21 cellular contexts compared by ENCODE assay signal in the genomic region with DNA sequence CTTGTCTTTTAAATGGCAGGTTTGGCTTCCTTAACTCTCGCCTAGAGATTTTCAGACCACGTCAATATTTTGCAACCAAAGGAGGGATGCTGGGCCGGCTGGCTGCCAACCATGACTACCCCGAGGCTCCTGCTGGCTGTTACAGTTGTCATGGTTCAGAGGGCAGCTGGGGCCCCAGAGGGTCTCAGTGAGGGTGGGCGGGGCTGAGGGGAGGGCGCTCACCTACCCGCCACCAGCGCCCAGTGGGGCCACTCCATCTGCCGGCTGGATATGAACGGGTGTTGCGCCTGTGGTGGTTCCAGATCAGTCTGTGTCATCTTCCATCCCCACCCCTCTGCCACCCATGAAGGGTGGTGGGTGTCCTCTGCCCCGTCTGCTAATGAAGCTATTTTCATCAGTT. TPM values are rescaled to one million over a fixed set of nuclear protein-coding genes. Genes with fewer than 3 reads are reported as not detected.
DNase-seq lines count a peak whose midpoint lies in the region; ATAC-seq and TF ChIP-seq lines count a peak whose summit lies in the region.
"Had no signal": no experiment of that assay in that cellular context is flagged by ENCODE, and none has a peak within 500 bp of the region (broad histone marks: within the 10 kb centered on the region; RNA-seq: fewer than 3 reads in every experiment).

No MANE protein-coding gene starts in this region.

- ATAC-seq in activated B cell treated with CpG ODN at 0.5 μM for 24 hours (ENCODE audit: low read depth): no peak
- no peak for ATAC-seq in memory B cell (ENCODE audit: low read depth)
- ATAC-seq in HG03196 (IDR thresholded peaks at IDR 0.05; ENCODE audit: unreplicated experiment): no peak

- H3K9me3 Mint-ChIP-seq in IgD-negative memory B cell (no peaks in the 10 kb centered on the region), activated B cell treated with CpG ODN at 0.5 μM for 24 hours (no peaks in the 10 kb centered on the region), memory B cell (no peaks in the 10 kb centered on the region)
- H3K9me3 Mint-ChIP-seq: CD4-positive, alpha-beta memory T cell had no signal

- H3K4me1 Mint-ChIP-seq in IgD-negative memory B cell: peaks cover 16 to 19% (median 16%) of the 10 kb centered on the region in 3 donors
- peaks cover 33% of the 10 kb centered on the region for H3K4me1 Mint-ChIP-seq in activated B cell treated with CpG ODN at 0.5 μM for 24 hours
- peaks cover 23% of the 10 kb centered on the region for H3K4me1 Mint-ChIP-seq in memory B cell

- POLR2A ChIA-PET in activated B cell treated with CpG ODN at 0.5 μM for 24 hours (lab: Charles Lee): interaction anchor here (0.9 kb wide), 1 partner anchor 24 kb away, joined by 3 read pairs; no protein-coding TSS in a partner anchor

- peaks cover 9% of the 10 kb centered on the region for H3K9me3 ChIP-seq in BLaER1
- H3K9me3 ChIP-seq: BE2C had no signal

- H3K36me3 Mint-ChIP-seq in IgD-negative memory B cell (peaks cover 1% of the 10 kb centered on the region), activated B cell treated with CpG ODN at 0.5 μM for 24 hours (ENCODE audit: low read depth) (peaks cover 1% of the 10 kb centered on the region), memory B cell (no peaks in the 10 kb centered on the region)
- H3K36me3 Mint-ChIP-seq: CD14-positive monocyte; CD4-positive, alpha-beta memory T cell had no signal

- no peak overlapping the region for H3K27ac ChIP-seq in BLaER1
- H3K27ac ChIP-seq in coronary artery: no peak overlapping the region
- H3K27ac ChIP-seq: GM23248, HL-60 had no signal

- H3K4me3 ChIP-seq in BLaER1 (no peak overlapping the region), coronary artery (no peak overlapping the region)
- H3K4me3 ChIP-seq: GM23248 had no signal

- intact Hi-C loops in activated B cell treated with CpG ODN at 0.5 μM for 24 hours (cut with micrococcal nuclease): no loop called here

- H3K27me3 Mint-ChIP-seq in IgD-negative memory B cell (no peaks in the 10 kb centered on the region), activated B cell treated with CpG ODN at 0.5 μM for 24 hours (no peaks in the 10 kb centered on the region), memory B cell (no peaks in the 10 kb centered on the region)

- CTCF ChIA-PET in activated B cell treated with CpG ODN at 0.5 μM for 24 hours (lab: Charles Lee): interaction anchor here (1.3 to 1.6 kb wide), 2 partner anchors 156 to 358 kb away, joined by 3 to 5 read pairs; no protein-coding TSS in a partner anchor

- H4K20me1 ChIP-seq in BLaER1: no peaks in the 10 kb centered on the region

- H3K27me3 ChIP-seq in BLaER1: peaks cover 21% of the 10 kb centered on the region; the same call in 1 of the 2 replicates
- H3K27me3 ChIP-seq: BE2C had no signal

- no peaks in the 10 kb centered on the region for H3K36me3 ChIP-seq in BLaER1
- H3K36me3 ChIP-seq: BE2C had no signal

- H3K27ac Mint-ChIP-seq in IgD-negative memory B cell (peak overlapping the region in 2 of 3 donors; percentile 80 to 95), activated B cell treated with CpG ODN at 0.5 μM for 24 hours (no peak overlapping the region), memory B cell (no peak overlapping the region)
- H3K27ac Mint-ChIP-seq: CD14-positive monocyte had no signal

- DNase-seq in activated B cell treated with CpG ODN at 0.5 μM for 24 hours: no peak
- DNase-seq in memory B cell (ENCODE audit: low spot score in 2 of 2): no peak
- DNase-seq in coronary artery (ENCODE audit: low spot score): no peak
- DNase-seq in activated CD8-positive, alpha-beta memory T cell treated with anti-CD3 and anti-CD28 coated beads, Interleukin-2, amount 50 U/mL, for 4 hours: no peak
- no peak for DNase-seq in stimulated activated CD4-positive, alpha-beta T cell treated with anti-CD3 and anti-CD28 coated beads, Interleukin-4, amount 100 ng/mL, for 1 hour
- DNase-seq: BE2C; CD4-positive, alpha-beta memory T cell; DMS79 treated with DMSO at 0.1 percent for 48 hours; EL; GM23248; HCEC 1CT; IMR-90; KBM-7 had no signal

- no peak overlapping the region for H3K9ac ChIP-seq in BLaER1
- H3K9ac ChIP-seq: GM23248 had no signal

- peaks cover 53% of the 10 kb centered on the region for H3K4me1 ChIP-seq in BLaER1
- H3K4me1 ChIP-seq: BE2C had no signal

- H3K4me3 Mint-ChIP-seq in IgD-negative memory B cell (peak overlapping the region in 2 of 4 donors; percentile 71 to 89), activated B cell treated with CpG ODN at 0.5 μM for 24 hours (peak overlapping the region; percentile 32), memory B cell (peak overlapping the region; percentile 69)

- TF ChIP-seq CTCF in activated B cell treated with CpG ODN at 0.5 μM for 24 hours (IDR thresholded peaks at IDR 0.05) (no peak), coronary artery (IDR thresholded peaks at IDR 0.05) (no peak)

- peak overlapping the region; percentile 67 for H3K4me2 ChIP-seq in BLaER1

RNA-seq across cellular contexts. Expression of gene GPR31, which starts 12.3 kb away (rescaled TPM):
- not detected for polyA plus RNA-seq in IgD-negative memory B cell
- total RNA-seq in activated B cell treated with CpG ODN at 0.5 μM for 24 hours: not detected in 2 replicates
- total RNA-seq: A172; CD4-positive, alpha-beta memory T cell; G401; GM23248; HT1080; IMR-90 had no signal
- polyA plus RNA-seq: CD14-positive monocyte; CD4-positive, alpha-beta memory T cell; GM23248; IMR-90 had no signal

RNA-seq across cellular contexts. Expression of gene CCR6, which starts 22.6 kb away (rescaled TPM):
- polyA plus RNA-seq in IgD-negative memory B cell: 79.3 TPM
- total RNA-seq in activated B cell treated with CpG ODN at 0.5 μM for 24 hours: 26.2 and 28.9 TPM in 2 replicates
- total RNA-seq: A172, G401, GM23248, IMR-90 had no signal
- polyA plus RNA-seq: GM23248, IMR-90 had no signal

Comparison
In these comparisons a context has a peak if more than half of its experiments do, and no peak if none do; other contexts are left out.
1. H3K27ac Mint-ChIP-seq: peak in IgD-negative memory B cell (2 of 3); none in activated B cell treated with CpG ODN at 0.5 μM for 24 hours (single experiment) and memory B cell (single experiment).